In genomic region chr1:116330846-116331245, GRCh38 we compare ENCODE assay signal across 29 cellular contexts. TPM values are rescaled to one million over a fixed set of nuclear protein-coding genes. Genes with fewer than 3 reads are reported as not detected.
DNase-seq lines count a peak whose midpoint lies in the region; ATAC-seq, FAIRE-seq and TF ChIP-seq lines count a peak whose summit lies in the region.
"Had no signal": no experiment of that assay in that cellular context is flagged by ENCODE, and none has a peak within 500 bp of the region (broad histone marks: within the 10 kb centered on the region; RNA-seq: fewer than 3 reads in every experiment).

No MANE protein-coding gene starts in this region.

- POLR2A ChIA-PET in PC-9 (lab: Charles Lee; ENCODE audit: unreplicated experiment) = no interaction called here

- H3K9me3 ChIP-seq in DOHH2 (ENCODE audit: control insufficient read depth, insufficient read depth, low read length) (no peaks in the 10 kb centered on the region), PC-9 (ENCODE audit: insufficient read depth, low read depth) (no peaks in the 10 kb centered on the region), left lung (no peaks in the 10 kb centered on the region), stomach (no peaks in the 10 kb centered on the region), osteoblast (ENCODE audit: low read depth, low read length) (no peaks in the 10 kb centered on the region)
- H3K9me3 ChIP-seq: BLaER1, HAP-1, heart left ventricle, ovary, SK-N-SH, testis had no signal

- peak; percentile 38 for ATAC-seq in left lung
- no peak for ATAC-seq in HG03565 (IDR thresholded peaks at IDR 0.05; ENCODE audit: unreplicated experiment)
- ATAC-seq: activated CD4-positive, CD25-positive, alpha-beta regulatory T cell treated with anti-CD3 and anti-CD28 coated beads, Interleukin-2, amount 50 U/mL, for 24 hours; activated CD8-positive, alpha-beta memory T cell treated with anti-CD3 and anti-CD28 coated beads, Interleukin-2, amount 10 ng/mL, durations not matched to agents 7 days and 5 days; activated T-cell treated with anti-CD3 and anti-CD28 coated beads, Interleukin-2, amount 50 U/mL, for 72 hours; heart left ventricle had no signal

- H3K4me1 ChIP-seq in DOHH2 (ENCODE audit: control insufficient read depth, low read length) = peaks cover 92% of the 10 kb centered on the region
- peaks cover 79% of the 10 kb centered on the region for H3K4me1 ChIP-seq in PC-9 (replicated peaks; ENCODE audit: insufficient read depth)
- peaks cover 0 to 7% of the 10 kb centered on the region in 2 donors for H3K4me1 ChIP-seq in left lung
- peaks cover 6 to 12% (median 10%) of the 10 kb centered on the region in 4 donors for H3K4me1 ChIP-seq in stomach
- no peaks in the 10 kb centered on the region for H3K4me1 ChIP-seq in osteoblast (ENCODE audit: insufficient read depth, low read length)
- H3K4me1 ChIP-seq: testis had no signal

- DNase-seq in PC-9 = peak in 1 of 2 experiments; percentile 92
- DNase-seq in left lung = no peak
- no peak for DNase-seq in stomach
- no peak for DNase-seq in osteoblast (ENCODE audit: insufficient read length, low spot score, missing footprints)
- no peak for DNase-seq in GM12892 (ENCODE audit: insufficient read length)
- DNase-seq: activated CD4-positive, alpha-beta T cell treated with anti-CD3 and anti-CD28 coated beads, Interleukin-2, amount 50 U/mL, for 4 hours; activated CD8-positive, alpha-beta memory T cell treated with anti-CD3 and anti-CD28 coated beads, Interleukin-2, amount 10 ng/mL, durations not matched to agents 7 days and 5 days; activated naive CD4-positive, alpha-beta T cell; activated T-cell treated with anti-CD3 and anti-CD28 coated beads, Interleukin-2, amount 50 U/mL, for 72 hours; foreskin melanocyte; heart left ventricle; Kasumi-1; MV-4-11; NCI-H1436; NCI-H2081 treated with DMSO at 0.1 percent for 48 hours; NCI-H446 treated with DMSO at 0.1 percent for 48 hours; ovary; SK-N-SH; stimulated activated CD4-positive, alpha-beta T cell treated with anti-CD3 and anti-CD28 coated beads, Interleukin-1b, Interleukin-23, amount 100 ng/mL, for 48 hours; stimulated activated naive CD4-positive, alpha-beta T cell treated with Interleukin-2 at 50 U/mL for 16 hours; testis had no signal

- H3K36me3 ChIP-seq in DOHH2 (ENCODE audit: control insufficient read depth, low read length) (peaks cover 3% of the 10 kb centered on the region; the same call in 1 of the 2 replicates), PC-9 (ENCODE audit: low read depth) (no peaks in the 10 kb centered on the region), left lung (no peaks in the 10 kb centered on the region), stomach (no peaks in the 10 kb centered on the region), osteoblast (ENCODE audit: insufficient read depth, low read length) (no peaks in the 10 kb centered on the region)
- H3K36me3 ChIP-seq: BLaER1, HAP-1, heart left ventricle, ovary had no signal

- H3K4me3 ChIP-seq in DOHH2 (ENCODE audit: low read length) (peak overlapping the region; percentile 57), PC-9 (peak overlapping the region; percentile 32), left lung (no peak overlapping the region), stomach (no peak overlapping the region), osteoblast (ENCODE audit: insufficient read depth, low read length) (no peak overlapping the region)
- H3K4me3 ChIP-seq: BLaER1, HAP-1, heart left ventricle, ovary, testis had no signal

- H2AFZ ChIP-seq in PC-9 (peak overlapping the region; percentile 41; the same call in 1 of the 2 replicates), osteoblast (ENCODE audit: low read length) (no peak overlapping the region)

- TF ChIP-seq CTCF in DOHH2 (IDR thresholded peaks at IDR 0.05; ENCODE audit: low read depth, low read length, poor library complexity, severe bottlenecking) = no peak
- TF ChIP-seq CTCF in PC-9 (conservative IDR thresholded peaks at IDR 0.05) = no peak
- TF ChIP-seq CTCF in left lung (IDR thresholded peaks at IDR 0.05) = no peak
- no peak for TF ChIP-seq CTCF in stomach (IDR thresholded peaks at IDR 0.05)
- TF ChIP-seq CTCF in osteoblast (IDR thresholded peaks at IDR 0.05; ENCODE audit: extremely low read depth, low read depth, low read length) = no peak

- H3K9me2 ChIP-seq in DOHH2 (replicated peaks; ENCODE audit: control insufficient read depth, low read length) (no peaks in the 10 kb centered on the region), PC-9 (ENCODE audit: insufficient read depth) (no peaks in the 10 kb centered on the region)
- H3K9me2 ChIP-seq: SK-N-SH had no signal

- no peak for TF ChIP-seq EP300 in stomach (IDR thresholded peaks at IDR 0.05)

- intact Hi-C loops in PC-9 (cut with micrococcal nuclease; ENCODE audit: unreplicated experiment) = loop anchor here (1.0 kb wide), 1 partner anchor 19 kb away; no protein-coding TSS in a partner anchor
- intact Hi-C loops in left lung (cut with DNase I) = no loop called here
- intact Hi-C loops in stomach (cut with DNase I; ENCODE audit: low total_unique reads) = no loop called here

- H3K4me2 ChIP-seq in DOHH2 (ENCODE audit: low read length) = peak overlapping the region; percentile 72
- peak overlapping the region; percentile 72 for H3K4me2 ChIP-seq in PC-9
- H3K4me2 ChIP-seq in osteoblast (ENCODE audit: insufficient read depth, low read length) = no peak overlapping the region
- H3K4me2 ChIP-seq: BLaER1, SK-N-SH had no signal

- FAIRE-seq in GM12892 (lab: Jason Lieb, UNC) = no peak
- FAIRE-seq: G401.6, keratinocyte, TTC549 had no signal

- peak overlapping the region; percentile 94 for H3K27ac ChIP-seq in DOHH2 (ENCODE audit: low read depth, low read length)
- peak overlapping the region; percentile 87 for H3K27ac ChIP-seq in PC-9
- no peak overlapping the region for H3K27ac ChIP-seq in left lung
- peak overlapping the region in 4 of 5 donors; percentile 36 to 63 (median 54) for H3K27ac ChIP-seq in stomach
- no peak overlapping the region for H3K27ac ChIP-seq in osteoblast (ENCODE audit: low read depth, low read length)
- H3K27ac ChIP-seq: BLaER1, heart left ventricle, ovary, testis had no signal

- H3K27me3 ChIP-seq in DOHH2 (ENCODE audit: control insufficient read depth, low read length) (no peaks in the 10 kb centered on the region), PC-9 (ENCODE audit: insufficient read depth, low read depth) (no peaks in the 10 kb centered on the region), left lung (no peaks in the 10 kb centered on the region), stomach (no peaks in the 10 kb centered on the region), osteoblast (ENCODE audit: insufficient read depth, low read length) (no peaks in the 10 kb centered on the region)
- H3K27me3 ChIP-seq: BLaER1, heart left ventricle, ovary, testis had no signal

- CTCF ChIA-PET in PC-9 (lab: Charles Lee) = interaction anchor here (0.7 kb wide), 3 partner anchors 55 to 99 kb away, joined by 3 read pairs; no protein-coding TSS in a partner anchor

- H4K20me1 ChIP-seq in DOHH2 (ENCODE audit: control insufficient read depth, insufficient read depth, low read depth, low read length) (no peaks in the 10 kb centered on the region), PC-9 (ENCODE audit: insufficient read depth) (no peaks in the 10 kb centered on the region), osteoblast (ENCODE audit: insufficient read depth, low read length) (no peaks in the 10 kb centered on the region)
- H4K20me1 ChIP-seq: BLaER1 had no signal

- TF ChIP-seq POLR2A in stomach (IDR thresholded peaks at IDR 0.05) (no peak), GM12892 (IDR thresholded peaks at IDR 0.05; ENCODE audit: low read depth, low read length) (no peak)

- H3F3A ChIP-seq in DOHH2 (ENCODE audit: control insufficient read depth, insufficient read depth) = peaks cover 21% of the 10 kb centered on the region
- peaks cover 45% of the 10 kb centered on the region for H3F3A ChIP-seq in PC-9 (ENCODE audit: insufficient read depth, low read depth)

- no TSS peak for BruUV-seq in PC-9 (replicated peaks; lab: Mats Ljungman, UMichigan)

- H3K79me2 ChIP-seq in DOHH2 (ENCODE audit: control insufficient read depth, low read length) = no peaks in the 10 kb centered on the region
- H3K79me2 ChIP-seq in PC-9 (ENCODE audit: low read depth) = no peaks in the 10 kb centered on the region
- no peaks in the 10 kb centered on the region for H3K79me2 ChIP-seq in osteoblast (ENCODE audit: insufficient read depth, low read length)

RNA-seq across cellular contexts. Expression of gene ATP1A1, which starts 42.2 kb away (rescaled TPM):
- total RNA-seq in PC-9 (2021) = 393 and 399 TPM in 2 replicates
- 100 to 1,000 TPM; 686 to 731 TPM for total RNA-seq in left lung
- 100 to 1,000 TPM; 103 to 576 (median 286) TPM for total RNA-seq in stomach
- polyA plus RNA-seq in stomach = 100 to 1,000 TPM in 2 of 3 donors, 10 to 100 TPM in 1; 49.9 to 210 (median 110) TPM
- total RNA-seq in osteoblast = 120 and 122 TPM in 2 replicates
- 229 TPM for polyA plus RNA-seq in GM12892 (2012; ENCODE audit: missing spikeins)

Comparison
In these comparisons a context has a peak if more than half of its experiments do, and no peak if none do; other contexts are left out.
1. H3K27ac ChIP-seq: peak in DOHH2 (single experiment), PC-9 (single experiment) and stomach (4 of 5); none in left lung (0 of 2) and osteoblast (single experiment).
2. H3K4me3 ChIP-seq: peak in DOHH2 (single experiment) and PC-9 (single experiment); none in left lung (0 of 2), stomach (0 of 4) and osteoblast (single experiment).